21 cellular contexts compared by ENCODE assay signal in the genomic region with DNA sequence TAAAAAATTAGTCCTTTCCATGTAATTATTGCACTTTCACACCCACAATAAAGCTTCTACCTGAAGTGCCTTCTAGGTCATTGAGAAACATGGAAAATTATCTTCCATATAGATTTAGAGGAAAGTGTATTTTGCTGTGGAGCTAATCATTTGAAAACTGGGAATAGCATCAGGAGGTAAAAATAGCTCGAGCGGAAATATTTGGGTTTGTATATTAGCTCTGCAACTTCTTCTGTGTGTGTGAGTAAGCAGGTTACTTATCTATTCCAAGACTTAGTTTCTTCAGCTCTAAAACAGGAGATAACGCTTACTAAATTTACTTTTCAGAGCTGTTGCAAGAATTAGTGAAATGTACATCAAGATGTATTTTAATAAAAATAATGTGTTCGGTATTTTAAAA.
"Had no signal": no experiment of that assay in that cellular context is flagged by ENCODE, and none has a peak within 500 bp of the region (broad histone marks: within the 10 kb centered on the region; RNA-seq: fewer than 3 reads in every experiment).

No MANE protein-coding gene starts in this region.

- H3K9me3 ChIP-seq: MG63 had no signal

- H3K36me3 ChIP-seq: MG63 had no signal

- ATAC-seq: HepG2 had no signal

- H3K4me3 ChIP-seq: MG63 had no signal

- DNase-seq: IMR-90, Karpas-422, KG1, MG63, NCI-H1092, NCI-H1105 treated with DMSO at 0.1 percent for 48 hours, NCI-H1417 treated with DMSO at 0.1 percent for 48 hours, NCI-H146, NCI-H187, NCI-H2029, NCI-H2081 treated with DMSO at 0.1 percent for 48 hours, NCI-H2171, NCI-H226, NCI-H446, NCI-H510A, NCI-H524 treated with DMSO at 0.1 percent for 48 hours, NCI-H69, NCI-H774, RPMI8226, SHP77 had no signal

- H3K27me3 ChIP-seq: MG63 had no signal
